ENCODE assay signal across 11 cellular contexts in genomic region chr5:134467231-134467630, GRCh38. TPM values are rescaled to one million over a fixed set of nuclear protein-coding genes. Genes with fewer than 3 reads are reported as not detected.
DNase-seq lines count a peak whose midpoint lies in the region; ATAC-seq, FAIRE-seq and TF ChIP-seq lines count a peak whose summit lies in the region.
"Had no signal": no experiment of that assay in that cellular context is flagged by ENCODE, and none has a peak within 500 bp of the region (broad histone marks: within the 10 kb centered on the region; RNA-seq: fewer than 3 reads in every experiment).

No MANE protein-coding gene starts in this region.

- H4K5ac ChIP-seq in H1 (ENCODE audit: insufficient read length, low read depth, low read length) = no peak overlapping the region

- no peak overlapping the region for H4K91ac ChIP-seq in H1 (replicated peaks; ENCODE audit: insufficient read length, low read length)

- peak overlapping the region; percentile 61; the same call in 1 of the 2 replicates for H2BK15ac ChIP-seq in H1 (ENCODE audit: low read length)

- H3K36me3 Mint-ChIP-seq in natural killer cell treated with Interleukin-12 subunit alpha and Interleukin-12 subunit beta and Interleukin-15 and Interleukin-18, amount 100 ng/mL, for 72 hours = no peaks in the 10 kb centered on the region

- H3K56ac ChIP-seq in H1 (replicated peaks; ENCODE audit: insufficient read length, low read depth, low read length) = no peak overlapping the region

- DNase-seq in heart right ventricle = no peak
- DNase-seq in Right ventricle myocardium inferior (ENCODE audit: missing footprints) = no peak
- DNase-seq in H1 (ENCODE audit: low read depth in 1 of 2, low spot score in 2 of 2) = no peak
- DNase-seq in natural killer cell treated with Interleukin-12 subunit alpha and Interleukin-12 subunit beta and Interleukin-15 and Interleukin-18, amount 100 ng/mL, for 72 hours (ENCODE audit: low spot score) = no peak
- DNase-seq in vagina (ENCODE audit: extremely low spot score in 2 of 2) = no peak
- DNase-seq in ACHN = no peak
- no peak for DNase-seq in NCI-H2196 treated with DMSO at 0.1 percent for 48 hours (lab: John Stamatoyannopoulos, UW; ENCODE audit: unreplicated experiment)
- DNase-seq: NCI-H226 had no signal

- no peaks in the 10 kb centered on the region for H4K20me1 ChIP-seq in H1 (replicated peaks in 1 of 2; ENCODE audit: control insufficient read depth in 1 of 2, insufficient read depth in 2 of 2, low read length in 2 of 2)

- no peak overlapping the region for H4K8ac ChIP-seq in H1 (ENCODE audit: extremely low read depth, insufficient read depth, low read length)

- no peak overlapping the region for H3K9ac ChIP-seq in H1 (replicated peaks in 1 of 4; ENCODE audit: extremely low read depth in 1 of 4, low read depth in 3 of 4, low read length in 3 of 4)

- intact Hi-C loops in heart right ventricle (cut with DNase I) = loop anchor here in 8 of 10 donors (2.0 to 10.0 kb wide), 12 partner anchors 30 to 105 kb away; partner anchors contain the start of genes CDKN2AIPNL (in 3 of the 8), JADE2 (in 2 of the 8) and UBE2B (in 1 of the 8)
- intact Hi-C loops in Right ventricle myocardium inferior (cut with DNase I) = loop anchor here (2.0 kb wide), 2 partner anchors 54 to 94 kb away; no protein-coding TSS in a partner anchor
- intact Hi-C loops in vagina (cut with DNase I) = loop anchor here (5.0 kb wide), 1 partner anchor 45 kb away; no protein-coding TSS in a partner anchor

- H3K4me3 ChIP-seq in heart right ventricle (peak overlapping the region in 4 of 10 donors; percentile 6 to 64 (median 50)), H1 (ENCODE audit: extremely low read depth in 1 of 4, insufficient read depth in 2 of 4, low read depth in 3 of 4, low read length in 4 of 4) (peak overlapping the region in 1 of 4 experiments; percentile 70; a peak in 4 of 8 replicates), vagina (peak overlapping the region in 1 of 2 donors; percentile 61)

- POLR2A ChIA-PET in H1 (lab: Charles Lee; ENCODE audit: partially characterized antibody) = interaction anchor here (0.9 to 5.3 kb wide), 27 partner anchors 9 to 291 kb away, joined by 3 to 69 read pairs (median 6); partner anchors contain the start of genes CDKN2AIPNL, JADE2 and UBE2B

- H2BK20ac ChIP-seq in H1 (ENCODE audit: low read length) = no peak overlapping the region

- WGBS in heart right ventricle, 2 donors = 88% methylated on average over 6 of the region's 6 CpGs
- WGBS in H1 (ENCODE audit: extremely low coverage in 1 of 2, insufficient coverage in 1 of 2, insufficient read length in 1 of 2, insufficient replicate concordance in 2 of 2, low coverage in 1 of 2, low lambda C conversion rate in 2 of 2, missing lambda C conversion rate in 1 of 2), 2 experiments = 84% methylated on average over 6 of the region's 6 CpGs; no CpG with 5 or more reads in 1 of the 2 experiments

- peak overlapping the region; percentile 90 for H3K4me2 ChIP-seq in H1 (ENCODE audit: insufficient read depth in 1 of 2, low read depth in 2 of 2, low read length in 2 of 2)

- peak overlapping the region; percentile 90 to 99 (median 97) for H3K27ac ChIP-seq in heart right ventricle
- H3K27ac ChIP-seq in H1 (ENCODE audit: low read depth, low read length) = 0 out of 2 replicates have a peak overlapping the region, but pooled peaks have one; percentile 35
- H3K27ac ChIP-seq in vagina = peak overlapping the region; percentile 96

- no peak overlapping the region for H2BK120ac ChIP-seq in H1 (replicated peaks; ENCODE audit: low read depth, low read length)

- H3K9me3 ChIP-seq in heart right ventricle = no peaks in the 10 kb centered on the region
- no peaks in the 10 kb centered on the region for H3K9me3 ChIP-seq in H1 (ENCODE audit: insufficient read depth in 2 of 2, low read depth in 1 of 2, low read length in 1 of 2)
- no peaks in the 10 kb centered on the region for H3K9me3 ChIP-seq in vagina

- no peak for ATAC-seq in heart right ventricle
- ATAC-seq in Right ventricle myocardium inferior = no peak
- ATAC-seq in natural killer cell treated with Interleukin-12 subunit alpha and Interleukin-12 subunit beta and Interleukin-15 and Interleukin-18, amount 100 ng/mL, for 72 hours = no peak
- ATAC-seq in HG03565 (IDR thresholded peaks at IDR 0.05; ENCODE audit: unreplicated experiment) = no peak

- TF ChIP-seq EP300 in H1 (IDR thresholded peaks at IDR 0.05; ENCODE audit: borderline replicate concordance in 1 of 2, low read depth in 2 of 2, low read length in 2 of 2) = no peak

- in situ Hi-C loops in ACHN (cut with HindIII; ENCODE audit: low pct_ligation_motif_present, low pct_unique_long_range_greater_than_20kb, low sequenced_read_pairs) = no loop called here

- no peak overlapping the region for H3K23ac ChIP-seq in H1 (ENCODE audit: insufficient read length)

- peaks cover 10% of the 10 kb centered on the region; the same call in 1 of the 2 replicates for H3K23me2 ChIP-seq in H1 (ENCODE audit: low read depth, low read length)

- peak overlapping the region; percentile 82 for H2BK5ac ChIP-seq in H1 (ENCODE audit: low read depth, low read length)

- no peak for TF ChIP-seq POLR2A in H1 (IDR thresholded peaks at IDR 0.05; ENCODE audit: control extremely low read depth in 1 of 2, low read depth in 2 of 2, low read length in 2 of 2)
- TF ChIP-seq POLR2A in vagina (IDR thresholded peaks at IDR 0.05) = no peak

- H3K4me3 Mint-ChIP-seq in natural killer cell treated with Interleukin-12 subunit alpha and Interleukin-12 subunit beta and Interleukin-15 and Interleukin-18, amount 100 ng/mL, for 72 hours = peak overlapping the region; percentile 2

- no peaks in the 10 kb centered on the region for H3K79me1 ChIP-seq in H1 (ENCODE audit: low read depth, low read length)

- TF ChIP-seq CTCF in heart right ventricle (IDR thresholded peaks at IDR 0.05) (no peak), H1 (IDR thresholded peaks at IDR 0.05; ENCODE audit: control extremely low read depth in 1 of 3, insufficient read depth in 1 of 3, low read depth in 1 of 3, low read length in 3 of 3) (no peak), vagina (IDR thresholded peaks at IDR 0.05) (no peak)

- H2BK12ac ChIP-seq in H1 (ENCODE audit: low read depth, low read length) = 0 out of 2 replicates have a peak overlapping the region, but pooled peaks have one; percentile 94

- no peak for FAIRE-seq in H1 (lab: Jason Lieb, UNC)
- FAIRE-seq: GM18507 had no signal

- H3K27me3 Mint-ChIP-seq in natural killer cell treated with Interleukin-12 subunit alpha and Interleukin-12 subunit beta and Interleukin-15 and Interleukin-18, amount 100 ng/mL, for 72 hours = no peaks in the 10 kb centered on the region

- no peaks in the 10 kb centered on the region for H3K9me3 Mint-ChIP-seq in natural killer cell treated with Interleukin-12 subunit alpha and Interleukin-12 subunit beta and Interleukin-15 and Interleukin-18, amount 100 ng/mL, for 72 hours

- H3K4me1 Mint-ChIP-seq in natural killer cell treated with Interleukin-12 subunit alpha and Interleukin-12 subunit beta and Interleukin-15 and Interleukin-18, amount 100 ng/mL, for 72 hours (ENCODE audit: low read depth in 2 of 2) = peaks cover 0 to 9% of the 10 kb centered on the region in 2 donors

- H3K18ac ChIP-seq in H1 (ENCODE audit: extremely low read depth, low read length) = peak overlapping the region; percentile 86; the same call in 1 of the 2 replicates

- H2AFZ ChIP-seq in H1 (ENCODE audit: low read length) = no peak overlapping the region

- no peak overlapping the region for H3K14ac ChIP-seq in H1 (ENCODE audit: insufficient read length)

- CTCF ChIA-PET in H1 (lab: Charles Lee; ENCODE audit: partially characterized antibody) = interaction anchor here (0.6 to 5.1 kb wide), 18 partner anchors 9 to 120 kb away, joined by 3 to 36 read pairs (median 8); partner anchors contain the start of genes CDKN2AIPNL and JADE2

- no peaks in the 10 kb centered on the region for H3K79me2 ChIP-seq in H1 (ENCODE audit: control insufficient read depth in 1 of 2, insufficient read depth in 2 of 2, low read length in 2 of 2)

- H3K4me1 ChIP-seq in heart right ventricle = peaks cover 12 to 35% (median 32%) of the 10 kb centered on the region in 9 donors
- peaks cover 2 to 19% (median 5%) of the 10 kb centered on the region in 4 experiments for H3K4me1 ChIP-seq in H1 (replicated peaks in 1 of 4; ENCODE audit: control insufficient read depth in 3 of 4, insufficient read depth in 4 of 4, low read length in 3 of 4)
- peaks cover 23% of the 10 kb centered on the region for H3K4me1 ChIP-seq in vagina

- H2AK5ac ChIP-seq in H1 (ENCODE audit: low read depth, low read length) = no peak overlapping the region

- no peak overlapping the region for H3K4ac ChIP-seq in H1 (replicated peaks; ENCODE audit: insufficient read length, low read depth, low read length)

- H3K27me3 ChIP-seq in heart right ventricle (no peaks in the 10 kb centered on the region), H1 (replicated peaks in 1 of 4; ENCODE audit: control insufficient read depth in 3 of 4, extremely low read depth in 1 of 4, insufficient read depth in 3 of 4, low read length in 3 of 4) (no peaks in the 10 kb centered on the region), vagina (no peaks in the 10 kb centered on the region)

- peak overlapping the region in 1 of 2 donors; percentile 77 for H3K27ac Mint-ChIP-seq in natural killer cell treated with Interleukin-12 subunit alpha and Interleukin-12 subunit beta and Interleukin-15 and Interleukin-18, amount 100 ng/mL, for 72 hours
- H3K27ac Mint-ChIP-seq: T-helper 2 cell treated with Interferon-gamma antibody and Interleukin-4, amounts not matched to agents 5 μg/mL and 100 μg/mL, for 36 hours had no signal

- TF ChIP-seq RAD21 in H1 (IDR thresholded peaks at IDR 0.05 in 1 of 2, conservative IDR thresholded peaks at IDR 0.05 in 1 of 2; ENCODE audit: low read depth in 2 of 2, low read length in 2 of 2) = no peak

- H3K36me3 ChIP-seq in heart right ventricle (no peaks in the 10 kb centered on the region), H1 (ENCODE audit: control insufficient read depth in 2 of 4, insufficient read depth in 4 of 4, low read length in 3 of 4) (no peaks in the 10 kb centered on the region), vagina (no peaks in the 10 kb centered on the region)

RNA-seq across cellular contexts. Expression of gene CDKN2AIPNL, which starts 55.5 kb away (rescaled TPM):
- 10 to 100 TPM; 29.1 to 39.8 (median 37.3) TPM for total RNA-seq in heart right ventricle
- 10 to 100 TPM; 33.7 to 87.6 TPM for polyA plus RNA-seq in heart right ventricle
- total RNA-seq in Right ventricle myocardium inferior = 45.7 TPM
- total RNA-seq in H1 (2021; fragmentation: NEBNext Ultra II Directional; extraction: Animal tissue kit (Norgen Biotek cat#: 25700)) = 54.3 and 56.3 TPM in 2 replicates
- polyA plus RNA-seq in H1 (2011; rRNA removed) = 31.2 and 40.0 TPM in 2 replicates
- polyA plus RNA-seq in H1 (2011; cell fraction: cytosol; rRNA removed) = 44.5 TPM
- polyA plus RNA-seq in H1 (2011; cell fraction: nucleus; rRNA removed) = 9.6 TPM
- polyA plus RNA-seq in H1 (2012, experiment 1 of 2) = 34.7 to 41.9 TPM (median 39.4 TPM) in 4 replicates
- polyA plus RNA-seq in H1 (2012, experiment 2 of 2) = 59.9 TPM
- 50.3 TPM for polyA plus RNA-seq in H1 (2013, experiment 1 of 2)
- 51.4 TPM for polyA plus RNA-seq in H1 (2013, experiment 2 of 2)
- polyA minus RNA-seq in H1 (2011; rRNA and poly(A)+ RNA removed) = 10.6 and 11.7 TPM in 2 replicates
- 16.8 TPM for polyA minus RNA-seq in H1 (2011; cell fraction: cytosol; rRNA and poly(A)+ RNA removed)
- 16.6 TPM for polyA minus RNA-seq in H1 (2011; cell fraction: nucleus; rRNA and poly(A)+ RNA removed)
- total RNA-seq in natural killer cell treated with Interleukin-12 subunit alpha and Interleukin-12 subunit beta and Interleukin-15 and Interleukin-18, amount 100 ng/mL, for 72 hours = 10 to 100 TPM; 28.2 to 36.5 TPM
- total RNA-seq in vagina = 18.4 TPM

RNA-seq across cellular contexts. Expression of gene JADE2, which starts 58.2 kb away (rescaled TPM):
- total RNA-seq in heart right ventricle (10 to 100 TPM; 17.9 to 38.5 (median 25.2) TPM), Right ventricle myocardium inferior (24.6 TPM), vagina (35.4 TPM)
- polyA plus RNA-seq in heart right ventricle (1 to 10 TPM; 5.4 to 7.9 TPM), H1 (2011; rRNA removed) (19.2 and 21.9 TPM in 2 replicates)
- total RNA-seq in H1 (2021; fragmentation: NEBNext Ultra II Directional; extraction: Animal tissue kit (Norgen Biotek cat#: 25700)) = 55.8 and 59.4 TPM in 2 replicates
- polyA plus RNA-seq in H1 (2011; cell fraction: cytosol; rRNA removed) = 19.5 TPM
- polyA plus RNA-seq in H1 (2011; cell fraction: nucleus; rRNA removed) = 28.6 TPM
- polyA plus RNA-seq in H1 (2012, experiment 1 of 2) = 15.9 to 23.0 TPM (median 22.1 TPM) in 4 replicates
- 19.7 TPM for polyA plus RNA-seq in H1 (2012, experiment 2 of 2)
- polyA plus RNA-seq in H1 (2013, experiment 1 of 2) = 14.6 TPM
- polyA plus RNA-seq in H1 (2013, experiment 2 of 2) = 14.5 TPM
- 42.6 and 49.2 TPM in 2 replicates for polyA minus RNA-seq in H1 (2011; rRNA and poly(A)+ RNA removed)
- 24.7 TPM for polyA minus RNA-seq in H1 (2011; cell fraction: cytosol; rRNA and poly(A)+ RNA removed)
- 26.6 TPM for polyA minus RNA-seq in H1 (2011; cell fraction: nucleus; rRNA and poly(A)+ RNA removed)
- 10 to 100 TPM; 45.2 to 70.8 TPM for total RNA-seq in natural killer cell treated with Interleukin-12 subunit alpha and Interleukin-12 subunit beta and Interleukin-15 and Interleukin-18, amount 100 ng/mL, for 72 hours

Comparison
In these comparisons a context has a peak if more than half of its experiments do, and no peak if none do; other contexts are left out.
1. H3K27ac ChIP-seq: peak in every context shown above with its lines; median percentile 97 in heart right ventricle; 96 in vagina; 35 in H1.